ENCODE assay signal across 1 cellular context in genomic region chr18:76461692-76462325, GRCh38.
TF ChIP-seq lines count a peak whose summit lies in the region.

No MANE protein-coding gene starts in this region.

TF ChIP-seq in IMR-90, 13 proteins besides CTCF, POLR2A, EP300 and RAD21:
- TF ChIP-seq CHD1 (IDR thresholded peaks at IDR 0.05; ENCODE audit: low read depth, low read length) (no peak), MXI1 (IDR thresholded peaks at IDR 0.05; ENCODE audit: borderline replicate concordance, low read depth, low read length) (no peak), RCOR1 (IDR thresholded peaks at IDR 0.05; ENCODE audit: insufficient replicate concordance, low read length) (no peak), SMC3 (IDR thresholded peaks at IDR 0.05; ENCODE audit: low read depth, low read length) (no peak), MAZ (IDR thresholded peaks at IDR 0.05; ENCODE audit: borderline replicate concordance, low read depth, low read length) (no peak)
